ENCODE assay signal across 11 cellular contexts in genomic region chr5:146825033-146825432, GRCh38. TPM values are rescaled to one million over a fixed set of nuclear protein-coding genes. Genes with fewer than 3 reads are reported as not detected.
DNase-seq lines count a peak whose midpoint lies in the region; ATAC-seq and TF ChIP-seq lines count a peak whose summit lies in the region.
"Had no signal": no experiment of that assay in that cellular context is flagged by ENCODE, and none has a peak within 500 bp of the region (broad histone marks: within the 10 kb centered on the region; RNA-seq: fewer than 3 reads in every experiment).

No MANE protein-coding gene starts in this region.

- no peaks in the 10 kb centered on the region for H3K36me3 ChIP-seq in brain microvascular endothelial cell (replicated peaks)

- H3K27ac ChIP-seq in brain microvascular endothelial cell = no peak overlapping the region
- H3K27ac ChIP-seq: VCaP had no signal

- H3K4me3 ChIP-seq in brain microvascular endothelial cell (ENCODE audit: low read depth, low read length) = no peak overlapping the region

- H3K27me3 ChIP-seq in brain microvascular endothelial cell (replicated peaks) = no peaks in the 10 kb centered on the region

- intact Hi-C loops in activated T-helper 2 cell treated with anti-CD3 and anti-CD28 coated beads, Interferon-gamma antibody, Interleukin-2, Interleukin-4, amounts not matched to agents 10 μg/mL and 5 μg/mL and 100 μg/mL, durations not matched to agents 14 hours and 24 hours and 36 hours (cut with micrococcal nuclease) = no loop called here

- H3K36me3 Mint-ChIP-seq in mesothelial cell of epicardium = no peaks in the 10 kb centered on the region
- H3K36me3 Mint-ChIP-seq in stimulated activated memory B cell treated with anti-CD40 and anti-IgM and Interleukin-4, amounts not matched to agents 10 μg/mL and 1 μg/mL and 100 μg/mL, for 72 hours = no peaks in the 10 kb centered on the region
- no peaks in the 10 kb centered on the region for H3K36me3 Mint-ChIP-seq in activated T-helper 2 cell treated with anti-CD3 and anti-CD28 coated beads, Interferon-gamma antibody, Interleukin-2, Interleukin-4, amounts not matched to agents 10 μg/mL and 5 μg/mL and 100 μg/mL, durations not matched to agents 14 hours and 24 hours and 36 hours (ENCODE audit: low read depth)

- H3K27ac Mint-ChIP-seq in mesothelial cell of epicardium = no peak overlapping the region
- H3K27ac Mint-ChIP-seq in stimulated activated memory B cell treated with anti-CD40 and anti-IgM and Interleukin-4, amounts not matched to agents 10 μg/mL and 1 μg/mL and 100 μg/mL, for 72 hours = no peak overlapping the region
- no peak overlapping the region for H3K27ac Mint-ChIP-seq in activated T-helper 2 cell treated with anti-CD3 and anti-CD28 coated beads, Interferon-gamma antibody, Interleukin-2, Interleukin-4, amounts not matched to agents 10 μg/mL and 5 μg/mL and 100 μg/mL, durations not matched to agents 14 hours and 24 hours and 36 hours

- DNase-seq in GM04504 (ENCODE audit: low read depth) = peak; percentile 3
- peak; percentile 40 for DNase-seq in LoVo (ENCODE audit: low spot score)
- DNase-seq in brain microvascular endothelial cell = peak; percentile 20
- DNase-seq in mesothelial cell of epicardium (ENCODE audit: low spot score in 2 of 2, unreplicated experiment in 2 of 2) = peak; percentile 53 to 74
- no peak for DNase-seq in activated T-helper 2 cell treated with anti-CD3 and anti-CD28 coated beads, Interferon-gamma antibody, Interleukin-2, Interleukin-4, amounts not matched to agents 10 μg/mL and 5 μg/mL and 100 μg/mL, durations not matched to agents 14 hours and 24 hours and 36 hours (ENCODE audit: low spot score)
- DNase-seq: NCI-H1930 had no signal

- in situ Hi-C loops in brain microvascular endothelial cell (cut with HindIII; ENCODE audit: low pct_ligation_motif_present, low sequenced_read_pairs) = no loop called here

- peaks cover 29% of the 10 kb centered on the region for H3K4me1 Mint-ChIP-seq in mesothelial cell of epicardium
- H3K4me1 Mint-ChIP-seq in stimulated activated memory B cell treated with anti-CD40 and anti-IgM and Interleukin-4, amounts not matched to agents 10 μg/mL and 1 μg/mL and 100 μg/mL, for 72 hours = no peaks in the 10 kb centered on the region
- H3K4me1 Mint-ChIP-seq in activated T-helper 2 cell treated with anti-CD3 and anti-CD28 coated beads, Interferon-gamma antibody, Interleukin-2, Interleukin-4, amounts not matched to agents 10 μg/mL and 5 μg/mL and 100 μg/mL, durations not matched to agents 14 hours and 24 hours and 36 hours (ENCODE audit: low read depth) = no peaks in the 10 kb centered on the region

- no peaks in the 10 kb centered on the region for H3K9me3 Mint-ChIP-seq in mesothelial cell of epicardium
- H3K9me3 Mint-ChIP-seq in stimulated activated memory B cell treated with anti-CD40 and anti-IgM and Interleukin-4, amounts not matched to agents 10 μg/mL and 1 μg/mL and 100 μg/mL, for 72 hours = peaks cover 3% of the 10 kb centered on the region
- no peaks in the 10 kb centered on the region for H3K9me3 Mint-ChIP-seq in activated T-helper 2 cell treated with anti-CD3 and anti-CD28 coated beads, Interferon-gamma antibody, Interleukin-2, Interleukin-4, amounts not matched to agents 10 μg/mL and 5 μg/mL and 100 μg/mL, durations not matched to agents 14 hours and 24 hours and 36 hours

- no peak for TF ChIP-seq CTCF in brain microvascular endothelial cell (IDR thresholded peaks at IDR 0.05; ENCODE audit: low read depth, low read length, missing control alignments)
- no peak for TF ChIP-seq CTCF in mesothelial cell of epicardium (IDR thresholded peaks at IDR 0.05; ENCODE audit: unreplicated experiment)

- ATAC-seq in stimulated activated memory B cell treated with anti-CD40 and anti-IgM and Interleukin-4, amounts not matched to agents 10 μg/mL and 1 μg/mL and 100 μg/mL, for 72 hours = no peak
- no peak for ATAC-seq in HG02571 (IDR thresholded peaks at IDR 0.05; ENCODE audit: unreplicated experiment)
- ATAC-seq in GM21529 (IDR thresholded peaks at IDR 0.05; ENCODE audit: unreplicated experiment) = no peak

- H3K27me3 Mint-ChIP-seq in mesothelial cell of epicardium (ENCODE audit: low read depth) = no peaks in the 10 kb centered on the region
- H3K27me3 Mint-ChIP-seq in stimulated activated memory B cell treated with anti-CD40 and anti-IgM and Interleukin-4, amounts not matched to agents 10 μg/mL and 1 μg/mL and 100 μg/mL, for 72 hours = no peaks in the 10 kb centered on the region
- peaks cover 2% of the 10 kb centered on the region for H3K27me3 Mint-ChIP-seq in activated T-helper 2 cell treated with anti-CD3 and anti-CD28 coated beads, Interferon-gamma antibody, Interleukin-2, Interleukin-4, amounts not matched to agents 10 μg/mL and 5 μg/mL and 100 μg/mL, durations not matched to agents 14 hours and 24 hours and 36 hours (ENCODE audit: low read depth)

- H3K4me3 Mint-ChIP-seq in mesothelial cell of epicardium = no peak overlapping the region
- no peak overlapping the region for H3K4me3 Mint-ChIP-seq in stimulated activated memory B cell treated with anti-CD40 and anti-IgM and Interleukin-4, amounts not matched to agents 10 μg/mL and 1 μg/mL and 100 μg/mL, for 72 hours
- H3K4me3 Mint-ChIP-seq in activated T-helper 2 cell treated with anti-CD3 and anti-CD28 coated beads, Interferon-gamma antibody, Interleukin-2, Interleukin-4, amounts not matched to agents 10 μg/mL and 5 μg/mL and 100 μg/mL, durations not matched to agents 14 hours and 24 hours and 36 hours (ENCODE audit: low read depth) = no peak overlapping the region

RNA-seq across cellular contexts. Expression of gene PPP2R2B, which starts 53.5 kb away (rescaled TPM):
- 18.2 to 20.2 TPM (median 19.7 TPM) in 3 replicates for total RNA-seq in mesothelial cell of epicardium
- total RNA-seq in activated T-helper 2 cell treated with anti-CD3 and anti-CD28 coated beads, Interferon-gamma antibody, Interleukin-2, Interleukin-4, amounts not matched to agents 10 μg/mL and 5 μg/mL and 100 μg/mL, durations not matched to agents 14 hours and 24 hours and 36 hours = 0.34 TPM in 1 of 2 replicates, not detected in the other
- total RNA-seq: dermis microvascular lymphatic vessel endothelial cell had no signal

Comparison
In these comparisons a context has a peak if more than half of its experiments do, and no peak if none do; other contexts are left out.
1. RNA of gene PPP2R2B, which starts 53.5 kb away (total RNA-seq): 18.2 to 20.2 TPM in mesothelial cell of epicardium; 0.34 TPM in activated T-helper 2 cell treated with anti-CD3 and anti-CD28 coated beads, Interferon-gamma antibody, Interleukin-2, Interleukin-4, amounts not matched to agents 10 μg/mL and 5 μg/mL and 100 μg/mL, durations not matched to agents 14 hours and 24 hours and 36 hours; every median in the first group is over 10 times any median in the second.